In genomic region chrX:86013792-86014191, GRCh38 we compare ENCODE assay signal across 18 cellular contexts.
"Had no signal": no experiment of that assay in that cellular context is flagged by ENCODE, and none has a peak within 500 bp of the region (broad histone marks: within the 10 kb centered on the region; RNA-seq: fewer than 3 reads in every experiment).

No MANE protein-coding gene starts in this region.

- H3K4me1 ChIP-seq: gastroesophageal sphincter, spleen, upper lobe of right lung had no signal

- H3K27me3 ChIP-seq: gastroesophageal sphincter, spleen, upper lobe of right lung had no signal

- H3K36me3 ChIP-seq: gastroesophageal sphincter, upper lobe of right lung had no signal

- H3K4me3 Mint-ChIP-seq: activated CD4-positive, alpha-beta T cell treated with anti-CD3 and anti-CD28 coated beads, Interleukin-2, amount 10 ng/mL, durations not matched to agents 7 days and 5 days; activated CD8-positive, alpha-beta T cell treated with anti-CD3 and anti-CD28 coated beads, Interleukin-2, amount 10 ng/mL, durations not matched to agents 7 days and 5 days; activated naive CD8-positive, alpha-beta T cell treated with anti-CD3 and anti-CD28 coated beads for 36 hours; activated T-helper 17 cell treated with anti-CD3 and anti-CD28 coated beads, Interleukin-2, amount 50 U/mL, for 72 hours had no signal

- ATAC-seq: activated CD8-positive, alpha-beta T cell treated with anti-CD3 and anti-CD28 coated beads, Interleukin-2, amount 10 ng/mL, durations not matched to agents 7 days and 5 days; activated T-helper 17 cell treated with anti-CD3 and anti-CD28 coated beads, Interleukin-2, amount 50 U/mL, for 72 hours; gastroesophageal sphincter; stimulated activated naive CD8-positive, alpha-beta T cell treated with anti-CD3 and anti-CD28 coated beads, Interleukin-15, Interleukin-2, amounts not matched to agents 100 U/mL and 50 U/mL, for 24 hours; upper lobe of right lung had no signal

- H3K27me3 Mint-ChIP-seq: activated CD4-positive, alpha-beta T cell treated with anti-CD3 and anti-CD28 coated beads, Interleukin-2, amount 10 ng/mL, durations not matched to agents 7 days and 5 days; activated naive CD8-positive, alpha-beta T cell treated with anti-CD3 and anti-CD28 coated beads for 36 hours; activated T-helper 17 cell treated with anti-CD3 and anti-CD28 coated beads, Interleukin-2, amount 50 U/mL, for 72 hours had no signal

- H3K27ac Mint-ChIP-seq: activated CD8-positive, alpha-beta T cell treated with anti-CD3 and anti-CD28 coated beads, Interleukin-2, amount 10 ng/mL, durations not matched to agents 7 days and 5 days; activated naive CD8-positive, alpha-beta T cell treated with anti-CD3 and anti-CD28 coated beads for 36 hours; activated T-helper 17 cell treated with anti-CD3 and anti-CD28 coated beads, Interleukin-2, amount 50 U/mL, for 72 hours had no signal

- H3K4me1 Mint-ChIP-seq: activated T-helper 17 cell treated with anti-CD3 and anti-CD28 coated beads, Interleukin-2, amount 50 U/mL, for 72 hours had no signal

- H3K27ac ChIP-seq: coronary artery, epithelial cell of prostate, gastroesophageal sphincter, spleen, upper lobe of right lung, VCaP had no signal

- H3K4me3 ChIP-seq: coronary artery, gastroesophageal sphincter, mucosa of descending colon, spleen, upper lobe of right lung had no signal

- DNase-seq: activated CD4-positive, alpha-beta T cell treated with anti-CD3 and anti-CD28 coated beads, Interleukin-2, amount 10 ng/mL, durations not matched to agents 7 days and 5 days; activated CD4-positive, CD25-positive, alpha-beta regulatory T cell treated with anti-CD3 and anti-CD28 coated beads, Interleukin-2, amount 50 U/mL, for 72 hours; activated CD8-positive, alpha-beta T cell treated with anti-CD3 and anti-CD28 coated beads, Interleukin-2, amount 10 ng/mL, durations not matched to agents 7 days and 5 days; activated naive CD4-positive, alpha-beta T cell treated with Interleukin-2 at 50 U/mL for 16 hours; central memory CD4-positive, alpha-beta T cell; head of caudate nucleus; mesenchymal stem cell; spleen; stimulated activated CD4-positive, alpha-beta T cell treated with anti-CD3 and anti-CD28 coated beads, Interleukin-4, amount 100 ng/mL, for 24 hours; upper lobe of right lung had no signal

- H3K9me3 ChIP-seq: gastroesophageal sphincter, mucosa of descending colon, spleen, upper lobe of right lung had no signal
